Comparison of ENCODE assay signal across 9 cellular contexts in the genomic region with DNA sequence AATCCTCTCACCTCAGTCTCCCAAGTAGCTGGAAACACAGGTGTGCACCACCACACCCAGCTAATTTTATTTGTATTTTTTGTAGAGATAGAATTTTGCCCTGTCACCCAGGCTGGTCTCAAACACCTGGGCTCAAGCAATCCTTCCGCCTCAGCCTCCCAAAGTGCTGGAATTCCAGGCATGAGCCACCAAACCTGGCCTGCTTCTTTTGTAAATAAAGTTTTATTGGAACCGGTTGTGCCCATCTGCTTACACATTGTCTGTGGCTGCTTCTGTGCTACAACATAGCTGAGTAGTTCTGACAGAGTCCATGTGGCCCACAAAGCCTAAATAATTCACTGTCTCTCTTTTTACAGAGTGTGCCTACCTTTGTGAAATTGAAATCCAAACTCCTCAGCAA.
"Had no signal": no experiment of that assay in that cellular context is flagged by ENCODE, and none has a peak within 500 bp of the region (broad histone marks: within the 10 kb centered on the region; RNA-seq: fewer than 3 reads in every experiment).

No MANE protein-coding gene starts in this region.

- H3K27ac ChIP-seq: GM23248, HL-60 had no signal

- ATAC-seq: HCT116, K562 had no signal

- H3K4me1 ChIP-seq: HAP-1 had no signal

- H3K9ac ChIP-seq: GM23248 had no signal

- H3K9me3 ChIP-seq: HAP-1 had no signal

- FAIRE-seq: K562 had no signal

- DNase-seq: GM23248, H7, HFFc6, IMR-90, KG1 had no signal

- H3K4me3 ChIP-seq: GM23248, HAP-1, K562 had no signal

- H2AFZ ChIP-seq: GM23248 had no signal

- H3K36me3 ChIP-seq: HAP-1 had no signal
